30 cellular contexts compared by ENCODE assay signal in the genomic region with DNA sequence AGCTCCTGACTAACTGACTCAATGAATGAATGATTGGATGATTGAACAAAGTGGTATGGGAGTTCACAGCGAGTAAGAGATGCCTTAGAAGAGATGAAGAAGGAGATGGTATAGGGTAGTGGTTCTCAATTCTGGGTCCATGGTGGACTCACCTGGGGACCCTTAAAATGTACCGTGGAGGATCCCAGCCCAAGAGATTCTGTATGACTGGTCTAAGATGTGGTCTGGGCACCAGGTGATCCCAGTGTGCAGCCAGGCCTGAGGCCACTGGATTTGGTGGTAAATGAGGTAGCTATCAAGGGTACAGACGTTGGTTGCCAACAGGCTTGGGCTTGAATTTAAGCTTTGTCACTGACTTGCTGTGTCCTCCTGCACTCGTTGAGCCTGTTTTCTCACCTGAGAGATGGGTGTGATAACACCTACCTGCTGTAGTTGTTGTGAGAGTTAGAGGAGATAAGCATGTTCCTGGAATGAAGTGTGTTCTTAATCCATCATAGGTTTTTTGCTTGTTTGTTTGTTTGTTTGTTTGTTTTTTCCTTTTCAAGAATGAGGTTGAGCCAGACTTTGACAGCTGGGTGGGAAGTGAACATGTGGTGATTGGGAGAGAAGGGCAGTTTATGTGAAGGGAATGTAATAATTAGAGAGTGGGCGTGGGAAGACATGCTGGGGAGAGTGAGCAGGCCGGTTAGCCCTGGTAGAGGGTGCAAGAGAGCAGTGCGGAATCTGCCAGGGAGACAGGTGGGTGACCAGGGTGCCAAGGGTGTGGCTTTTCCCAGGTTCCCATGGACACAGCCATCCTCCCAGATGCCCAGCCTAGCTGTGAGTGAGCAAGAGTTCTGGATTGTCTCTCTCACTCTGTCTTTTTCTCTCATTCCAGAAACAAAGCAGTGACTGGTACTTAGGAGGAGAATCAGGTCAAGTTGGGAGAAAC. TPM values are rescaled to one million over a fixed set of nuclear protein-coding genes. Genes with fewer than 3 reads are reported as not detected.
DNase-seq lines count a peak whose midpoint lies in the region; ATAC-seq, FAIRE-seq and TF ChIP-seq lines count a peak whose summit lies in the region.
"Had no signal": no experiment of that assay in that cellular context is flagged by ENCODE, and none has a peak within 500 bp of the region (broad histone marks: within the 10 kb centered on the region; RNA-seq: fewer than 3 reads in every experiment).

No MANE protein-coding gene starts in this region.

- no peak overlapping the region for H3K4me3 ChIP-seq in PC-3 (ENCODE audit: low read length)
- no peak overlapping the region for H3K4me3 ChIP-seq in endothelial cell of umbilical vein (replicated peaks in 1 of 3; ENCODE audit: insufficient read depth in 1 of 3, low read depth in 1 of 3, low read length in 3 of 3)
- H3K4me3 ChIP-seq in mucosa of rectum (ENCODE audit: low read length in 2 of 2), result no peak overlapping the region
- H3K4me3 ChIP-seq: gastroesophageal sphincter, left ventricle myocardium inferior, neural progenitor cell, thyroid gland had no signal

- H3K9me1 ChIP-seq in endothelial cell of umbilical vein (replicated peaks; ENCODE audit: control insufficient read depth, extremely low read depth, insufficient read depth, low read length), result no peaks in the 10 kb centered on the region

- DNase-seq in COR-L47 (lab: John Stamatoyannopoulos, UW) (peak; percentile 45), PC-3 (no peak), endothelial cell of umbilical vein (ENCODE audit: low read depth, low spot score) (no peak), mucosa of gallbladder (ENCODE audit: low spot score) (no peak), GDM1 (lab: John Stamatoyannopoulos, UW) (no peak)
- DNase-seq in stimulated activated CD4-positive, alpha-beta T cell treated with anti-CD3 and anti-CD28 coated beads, Interleukin-4, amount 100 ng/mL, for 4 hours, result no peak
- DNase-seq: activated CD4-positive, alpha-beta T cell treated with anti-CD3 and anti-CD28 coated beads, Interleukin-2, amount 10 ng/mL, durations not matched to agents 24 days and 14 days; AML-193; caudate nucleus; CD4-positive, alpha-beta memory T cell; DMS53; GF-D8; hippocampal formation; immature natural killer cell; left ventricle myocardium inferior; midbrain; NCI-H2171; NCI-H524 treated with DMSO at 0.1 percent for 48 hours; stimulated activated naive CD8-positive, alpha-beta T cell treated with anti-CD3 and anti-CD28 coated beads, Interleukin-15, Interleukin-2, amounts not matched to agents 100 U/mL and 50 U/mL, for 24 hours; T-helper 17 cell; thyroid gland had no signal

- ATAC-seq in PC-3 (no peak), GM19463 (IDR thresholded peaks at IDR 0.05; ENCODE audit: unreplicated experiment) (no peak)
- ATAC-seq: gastroesophageal sphincter; sciatic nerve; stimulated activated naive CD8-positive, alpha-beta T cell treated with anti-CD3 and anti-CD28 coated beads, Interleukin-15, Interleukin-2, amounts not matched to agents 100 U/mL and 50 U/mL, for 24 hours; T-helper 17 cell had no signal

- H3K27ac ChIP-seq in PC-3 (ENCODE audit: low read length) (peak overlapping the region; percentile 86; the same call in 1 of the 2 replicates), endothelial cell of umbilical vein (ENCODE audit: insufficient read depth, low read depth, low read length) (no peak overlapping the region), mucosa of rectum (ENCODE audit: low read depth in 2 of 2, low read length in 2 of 2) (peak overlapping the region; percentile 28 to 58)
- H3K27ac ChIP-seq: gastroesophageal sphincter, neural progenitor cell, thyroid gland had no signal

- no peak for TF ChIP-seq POLR2A in endothelial cell of umbilical vein (IDR thresholded peaks at IDR 0.05; ENCODE audit: low read depth, low read length)

- no peaks in the 10 kb centered on the region for H3K9me2 ChIP-seq in PC-3 (replicated peaks; ENCODE audit: low read length)

- no TSS peak for BruUV-seq in PC-3 (replicated peaks; lab: Mats Ljungman, UMichigan)
- no TSS peak for BruUV-seq in endothelial cell of umbilical vein (replicated peaks; lab: Mats Ljungman, UMichigan)

- H3K27me3 ChIP-seq in PC-3 (ENCODE audit: low read length) (no peaks in the 10 kb centered on the region), endothelial cell of umbilical vein (ENCODE audit: control insufficient read depth in 2 of 2, insufficient read depth in 2 of 2, low read length in 2 of 2) (peaks cover 5 to 9% of the 10 kb centered on the region in 2 experiments), mucosa of rectum (ENCODE audit: control insufficient read depth in 2 of 2, insufficient read depth in 2 of 2, low read length in 2 of 2) (no peaks in the 10 kb centered on the region)
- H3K27me3 ChIP-seq: gastroesophageal sphincter, neural progenitor cell, thyroid gland had no signal

- intact Hi-C loops in PC-3 (cut with micrococcal nuclease) (no loop called here), endothelial cell of umbilical vein (cut with micrococcal nuclease) (loop anchor here (5.0 kb wide), 1 partner anchor 36 kb away; no protein-coding TSS in a partner anchor)

- H3K79me2 ChIP-seq in PC-3 (ENCODE audit: low read length) (no peaks in the 10 kb centered on the region), endothelial cell of umbilical vein (ENCODE audit: control insufficient read depth, insufficient read depth, low read length) (no peaks in the 10 kb centered on the region)

- no peak overlapping the region for H2AFZ ChIP-seq in PC-3 (ENCODE audit: low read length)
- no peak overlapping the region for H2AFZ ChIP-seq in endothelial cell of umbilical vein (ENCODE audit: low read depth, low read length)
- H2AFZ ChIP-seq: neural progenitor cell had no signal

- FAIRE-seq in endothelial cell of umbilical vein (lab: Jason Lieb, UNC), result peak; percentile 53
- FAIRE-seq: A204.1 had no signal

- 0 out of 2 replicates have a peak, but pooled peaks cover 15% of the 10 kb centered on the region for H3K9me3 ChIP-seq in PC-3 (ENCODE audit: low read length)
- no peaks in the 10 kb centered on the region for H3K9me3 ChIP-seq in endothelial cell of umbilical vein (replicated peaks; ENCODE audit: control insufficient read depth, insufficient read depth, low read length)
- H3K9me3 ChIP-seq in mucosa of rectum (ENCODE audit: control insufficient read depth in 2 of 2, low read length in 2 of 2), result no peaks in the 10 kb centered on the region
- H3K9me3 ChIP-seq: gastroesophageal sphincter, left ventricle myocardium inferior, thyroid gland had no signal

- no peak overlapping the region for H3K4me2 ChIP-seq in PC-3 (ENCODE audit: low read length)
- no peak overlapping the region for H3K4me2 ChIP-seq in endothelial cell of umbilical vein (ENCODE audit: insufficient read depth, low read length)
- H3K4me2 ChIP-seq: neural progenitor cell had no signal

- TF ChIP-seq CTCF in PC-3 (conservative IDR thresholded peaks at IDR 0.05; ENCODE audit: low read depth, low read length) (no peak), endothelial cell of umbilical vein (IDR thresholded peaks at IDR 0.05; ENCODE audit: extremely low read depth in 1 of 2, insufficient read depth in 1 of 2, low read depth in 1 of 2, low read length in 2 of 2) (no peak)

- POLR2A ChIA-PET in PC-3 (lab: Charles Lee; ENCODE audit: unreplicated experiment) (no interaction called here), endothelial cell of umbilical vein (lab: Charles Lee) (no interaction called here)

- H3K4me1 ChIP-seq in PC-3 (ENCODE audit: insufficient read depth, low read length), result peaks cover 24% of the 10 kb centered on the region
- peaks cover 12% of the 10 kb centered on the region for H3K4me1 ChIP-seq in endothelial cell of umbilical vein (ENCODE audit: control insufficient read depth, extremely low read depth, insufficient read depth, low read length)
- peaks cover 33 to 38% of the 10 kb centered on the region in 2 donors for H3K4me1 ChIP-seq in mucosa of rectum (ENCODE audit: control insufficient read depth in 2 of 2, insufficient read depth in 2 of 2, low read length in 2 of 2)
- H3K4me1 ChIP-seq: gastroesophageal sphincter, neural progenitor cell had no signal

- H4K20me1 ChIP-seq in PC-3 (ENCODE audit: low read length) (no peaks in the 10 kb centered on the region), endothelial cell of umbilical vein (replicated peaks; ENCODE audit: control insufficient read depth, extremely low read depth, insufficient read depth, low read length) (no peaks in the 10 kb centered on the region)

- 0 out of 2 replicates have a peak, but pooled peaks cover 4% of the 10 kb centered on the region for H3K36me3 ChIP-seq in PC-3 (ENCODE audit: low read depth, low read length)
- H3K36me3 ChIP-seq in endothelial cell of umbilical vein (ENCODE audit: control insufficient read depth in 2 of 2, extremely low read depth in 1 of 2, insufficient read depth in 2 of 2, low read length in 2 of 2), result no peaks in the 10 kb centered on the region
- H3K36me3 ChIP-seq in mucosa of rectum (ENCODE audit: control insufficient read depth in 2 of 2, insufficient read depth in 2 of 2, low read length in 2 of 2), result no peaks in the 10 kb centered on the region
- H3K36me3 ChIP-seq: gastroesophageal sphincter, left ventricle myocardium inferior, neural progenitor cell, thyroid gland had no signal

- H3F3A ChIP-seq in PC-3 (ENCODE audit: low read length, unreplicated experiment), result no peaks in the 10 kb centered on the region

- dilution Hi-C loops in endothelial cell of umbilical vein (cut with MboI; ENCODE audit: extremely low pct_ligation_motif_present, low sequenced_read_pairs), result no loop called here

- CTCF ChIA-PET in PC-3 (lab: Charles Lee) (no interaction called here), endothelial cell of umbilical vein (lab: Charles Lee) (interaction anchor here (2.4 kb wide), 1 partner anchor 17 kb away, joined by 9 read pairs; no protein-coding TSS in a partner anchor)

- H3K9ac ChIP-seq in PC-3 (ENCODE audit: low read length) (no peak overlapping the region), endothelial cell of umbilical vein (replicated peaks; ENCODE audit: extremely low read depth, insufficient read depth, low read length) (no peak overlapping the region), mucosa of rectum (ENCODE audit: low read depth in 1 of 2, low read length in 2 of 2) (no peak overlapping the region)
- H3K9ac ChIP-seq: neural progenitor cell had no signal

RNA-seq across cellular contexts. Expression of gene IL1B, which starts 31.4 kb away (rescaled TPM):
- total RNA-seq in PC-3 (2014; rRNA removed), result 48.4 and 67.5 TPM in 2 replicates
- not detected in 2 replicates for total RNA-seq in endothelial cell of umbilical vein
- 0.25 TPM in 1 of 2 replicates, not detected in the other for polyA plus RNA-seq in endothelial cell of umbilical vein
- polyA plus RNA-seq in endothelial cell of umbilical vein (2011; cell fraction: cytosol; rRNA removed), result 0.10 and 0.27 TPM in 2 replicates
- 0.32 and 0.43 TPM in 2 replicates for polyA plus RNA-seq in endothelial cell of umbilical vein (2011; cell fraction: nucleus; rRNA removed)
- 0.48 and 0.70 TPM in 2 replicates for polyA plus RNA-seq in endothelial cell of umbilical vein (2012)
- polyA minus RNA-seq in endothelial cell of umbilical vein, result 0.53 TPM in 1 of 2 replicates, not detected in the other
- polyA minus RNA-seq in endothelial cell of umbilical vein (2011; cell fraction: cytosol; rRNA and poly(A)+ RNA removed), result 1.3 TPM
- 0.53 and 0.96 TPM in 2 replicates for polyA minus RNA-seq in endothelial cell of umbilical vein (2011; cell fraction: nucleus; rRNA and poly(A)+ RNA removed)
- 33.2 TPM for total RNA-seq in mucosa of gallbladder
- total RNA-seq: H4 had no signal
- polyA plus RNA-seq: CD4-positive, alpha-beta memory T cell had no signal

RNA-seq across cellular contexts. Expression of gene IL37, which starts 43.0 kb away (rescaled TPM):
- total RNA-seq in PC-3 (2014; rRNA removed), result 1.6 and 2.6 TPM in 2 replicates
- not detected in 2 replicates for total RNA-seq in endothelial cell of umbilical vein
- polyA plus RNA-seq in endothelial cell of umbilical vein, result not detected in 2 replicates
- not detected in 2 replicates for polyA plus RNA-seq in endothelial cell of umbilical vein (2011; cell fraction: cytosol; rRNA removed)
- polyA plus RNA-seq in endothelial cell of umbilical vein (2011; cell fraction: nucleus; rRNA removed), result 0.71 TPM in 1 of 2 replicates, not detected in the other
- not detected in 2 replicates for polyA plus RNA-seq in endothelial cell of umbilical vein (2012)
- polyA minus RNA-seq in endothelial cell of umbilical vein, result not detected in 2 replicates
- polyA minus RNA-seq in endothelial cell of umbilical vein (2011; cell fraction: cytosol; rRNA and poly(A)+ RNA removed), result not detected
- not detected in 2 replicates for polyA minus RNA-seq in endothelial cell of umbilical vein (2011; cell fraction: nucleus; rRNA and poly(A)+ RNA removed)
- total RNA-seq in mucosa of gallbladder, result 0.29 TPM
- total RNA-seq: activated CD4-positive, alpha-beta T cell treated with anti-CD3 and anti-CD28 coated beads, Interleukin-2, amount 10 ng/mL, durations not matched to agents 24 days and 14 days; CD4-positive, alpha-beta memory T cell; gastroesophageal sphincter; H4; left ventricle myocardium inferior; posterior vena cava; sciatic nerve; SK-MEL-5; T-helper 17 cell; thyroid gland had no signal
- polyA plus RNA-seq: CD4-positive, alpha-beta memory T cell; immature natural killer cell had no signal

Comparison
In these comparisons a context has a peak if more than half of its experiments do, and no peak if none do; other contexts are left out.
1. RNA of gene IL1B, which starts 31.4 kb away (total RNA-seq): 48.4 to 67.5 TPM in PC-3 and 33.2 TPM in mucosa of gallbladder (single experiment); not detected in endothelial cell of umbilical vein; every median in the first group is over 10 times any median in the second.